Comparison of ENCODE assay signal across 33 cellular contexts in genomic region chr11:15192007-15192556, GRCh38.
"Had no signal": no experiment of that assay in that cellular context is flagged by ENCODE, and none has a peak within 500 bp of the region (broad histone marks: within the 10 kb centered on the region; RNA-seq: fewer than 3 reads in every experiment).

No MANE protein-coding gene starts in this region.

- H3K4me1 ChIP-seq: esophagus squamous epithelium, parathyroid adenoma, psoas muscle, suprapubic skin, upper lobe of right lung had no signal

- H2AFZ ChIP-seq: parathyroid adenoma had no signal

- H3K9ac ChIP-seq: parathyroid adenoma had no signal

- FAIRE-seq: endothelial cell of umbilical vein, frontal cortex, kidney, TTC549 had no signal

- H3K79me2 ChIP-seq: parathyroid adenoma had no signal

- H3K36me3 ChIP-seq: esophagus squamous epithelium, stomach, suprapubic skin, tibial artery, upper lobe of right lung, WERI-Rb-1 had no signal

- H3K27me3 ChIP-seq: esophagus squamous epithelium, stomach, suprapubic skin, tibial artery had no signal

- H3K27me3 Mint-ChIP-seq: activated naive CD8-positive, alpha-beta T cell treated with anti-CD3 and anti-CD28 coated beads, Interleukin-2, amount 50 U/mL, for 24 hours had no signal

- H3K4me1 Mint-ChIP-seq: activated naive CD4-positive, alpha-beta T cell treated with anti-CD3 and anti-CD28 coated beads, Interleukin-2, amount 50 U/mL, for 24 hours; activated naive CD8-positive, alpha-beta T cell treated with anti-CD3 and anti-CD28 coated beads, Interleukin-2, amount 50 U/mL, for 24 hours; neural crest cell had no signal

- H3K27ac Mint-ChIP-seq: activated CD8-positive, alpha-beta T cell treated with anti-CD3 and anti-CD28 coated beads for 36 hours; activated naive CD4-positive, alpha-beta T cell treated with anti-CD3 and anti-CD28 coated beads, Interleukin-2, amount 50 U/mL, for 24 hours; activated naive CD8-positive, alpha-beta T cell treated with anti-CD3 and anti-CD28 coated beads, Interleukin-2, amount 50 U/mL, for 24 hours; activated T-helper 2 cell treated with anti-CD3 and anti-CD28 coated beads, Interferon-gamma antibody, Interleukin-2, Interleukin-4, amounts not matched to agents 10 μg/mL and 5 μg/mL and 100 μg/mL, durations not matched to agents 14 hours and 24 hours and 36 hours; effector memory CD8-positive, alpha-beta T cell; naive thymus-derived CD8-positive, alpha-beta T cell; stimulated activated naive B cell treated with anti-CD40 and anti-IgM and Interleukin-4, amounts not matched to agents 10 μg/mL and 1 μg/mL and 100 μg/mL, for 72 hours; T-helper 1 cell treated with Interleukin-12 subunit alpha and Interleukin-12 subunit beta and Interleukin-4 antibody, amounts not matched to agents 30 μg/mL and 1 μg/mL, for 36 hours had no signal

- H3K4me3 Mint-ChIP-seq: activated CD8-positive, alpha-beta T cell treated with anti-CD3 and anti-CD28 coated beads for 36 hours; activated naive CD4-positive, alpha-beta T cell treated with anti-CD3 and anti-CD28 coated beads, Interleukin-2, amount 50 U/mL, for 24 hours; activated naive CD8-positive, alpha-beta T cell treated with anti-CD3 and anti-CD28 coated beads, Interleukin-2, amount 50 U/mL, for 24 hours; effector memory CD8-positive, alpha-beta T cell; naive thymus-derived CD8-positive, alpha-beta T cell; neural crest cell; stimulated activated naive B cell treated with anti-CD40 and anti-IgM and Interleukin-4, amounts not matched to agents 10 μg/mL and 1 μg/mL and 100 μg/mL, for 72 hours; T-helper 1 cell treated with Interleukin-12 subunit alpha and Interleukin-12 subunit beta and Interleukin-4 antibody, amounts not matched to agents 30 μg/mL and 1 μg/mL, for 36 hours had no signal

- H3K27ac ChIP-seq: esophagus squamous epithelium, parathyroid adenoma, psoas muscle, stomach, suprapubic skin, tibial artery, upper lobe of right lung, WERI-Rb-1 had no signal

- ATAC-seq: activated CD8-positive, alpha-beta T cell treated with anti-CD3 and anti-CD28 coated beads for 36 hours; activated naive CD8-positive, alpha-beta T cell treated with anti-CD3 and anti-CD28 coated beads, Interleukin-2, amount 50 U/mL, for 24 hours; effector memory CD8-positive, alpha-beta T cell; left colon; naive thymus-derived CD8-positive, alpha-beta T cell; psoas muscle; stimulated activated naive B cell treated with anti-CD40 and anti-IgM and Interleukin-4, amounts not matched to agents 10 μg/mL and 1 μg/mL and 100 μg/mL, for 72 hours; upper lobe of right lung had no signal

- H3K9me3 ChIP-seq: esophagus squamous epithelium, psoas muscle, suprapubic skin, tibial artery, upper lobe of right lung had no signal

- H3K9me3 Mint-ChIP-seq: activated CD8-positive, alpha-beta T cell treated with anti-CD3 and anti-CD28 coated beads for 36 hours; activated naive CD4-positive, alpha-beta T cell treated with anti-CD3 and anti-CD28 coated beads, Interleukin-2, amount 50 U/mL, for 24 hours; activated naive CD8-positive, alpha-beta T cell treated with anti-CD3 and anti-CD28 coated beads, Interleukin-2, amount 50 U/mL, for 24 hours; activated T-helper 2 cell treated with anti-CD3 and anti-CD28 coated beads, Interferon-gamma antibody, Interleukin-2, Interleukin-4, amounts not matched to agents 10 μg/mL and 5 μg/mL and 100 μg/mL, durations not matched to agents 14 hours and 24 hours and 36 hours; effector memory CD8-positive, alpha-beta T cell; neural crest cell; stimulated activated naive B cell treated with anti-CD40 and anti-IgM and Interleukin-4, amounts not matched to agents 10 μg/mL and 1 μg/mL and 100 μg/mL, for 72 hours; T-helper 1 cell treated with Interleukin-12 subunit alpha and Interleukin-12 subunit beta and Interleukin-4 antibody, amounts not matched to agents 30 μg/mL and 1 μg/mL, for 36 hours had no signal

- DNase-seq: activated CD4-positive, alpha-beta T cell treated with anti-CD3 and anti-CD28 coated beads, Interleukin-2, amount 50 U/mL, for 1 hour; activated CD4-positive, CD25-positive, alpha-beta regulatory T cell treated with anti-CD3 and anti-CD28 coated beads, Interleukin-2, amount 50 U/mL, for 72 hours; activated CD8-positive, alpha-beta T cell treated with anti-CD3 and anti-CD28 coated beads for 36 hours; activated naive CD8-positive, alpha-beta T cell treated with anti-CD3 and anti-CD28 coated beads, Interleukin-2, amount 50 U/mL, for 24 hours; activated T-cell treated with anti-CD3 and anti-CD28 coated beads, Interleukin-2, amount 50 U/mL, for 48 hours; amygdala; caudate nucleus; cortex of kidney; effector memory CD8-positive, alpha-beta T cell; esophagus squamous epithelium; glutamatergic neuron; kidney; left colon; naive thymus-derived CD8-positive, alpha-beta T cell; occipital lobe; psoas muscle; stimulated activated CD4-positive, alpha-beta T cell treated with anti-CD3 and anti-CD28 coated beads, Interleukin-15, amount 100 ng/mL, for 24 hours; stimulated activated CD4-positive, alpha-beta T cell treated with anti-CD3 and anti-CD28 coated beads, Interleukin-2, amount 100 ng/mL, for 24 hours; stimulated activated naive B cell treated with anti-CD40 and anti-IgM and Interleukin-4, amounts not matched to agents 10 μg/mL and 1 μg/mL and 100 μg/mL, for 72 hours; stomach; T-helper 9 cell; tibial artery; upper lobe of right lung; WERI-Rb-1 had no signal

- H3K4me3 ChIP-seq: esophagus squamous epithelium, psoas muscle, stomach, suprapubic skin, tibial artery, upper lobe of right lung had no signal

- H3K36me3 Mint-ChIP-seq: activated naive CD4-positive, alpha-beta T cell treated with anti-CD3 and anti-CD28 coated beads, Interleukin-2, amount 50 U/mL, for 24 hours; naive thymus-derived CD8-positive, alpha-beta T cell; stimulated activated naive B cell treated with anti-CD40 and anti-IgM and Interleukin-4, amounts not matched to agents 10 μg/mL and 1 μg/mL and 100 μg/mL, for 72 hours had no signal
